In genomic region chr9:137216188-137216965, GRCh38 we compare ENCODE assay signal across 16 cellular contexts. TPM values are rescaled to one million over a fixed set of nuclear protein-coding genes. Genes with fewer than 3 reads are reported as not detected.
A peak's percentile ranks its signal among the peaks of the same experiment; 100 is the strongest.
DNase-seq lines count a peak whose midpoint lies in the region; TF ChIP-seq lines count a peak whose summit lies in the region.
"Had no signal": no experiment of that assay in that cellular context is flagged by ENCODE, and none has a peak within 500 bp of the region (broad histone marks: within the 10 kb centered on the region; RNA-seq: fewer than 3 reads in every experiment).

No MANE protein-coding gene starts in this region.

- H3K4me1 ChIP-seq in skeletal muscle satellite cell (ENCODE audit: control insufficient read depth, insufficient read depth, low read length) (peaks cover 29% of the 10 kb centered on the region), osteoblast (ENCODE audit: insufficient read depth, low read length) (peaks cover 15% of the 10 kb centered on the region)
- H3K4me1 ChIP-seq: psoas muscle had no signal

- peak; percentile 31 for DNase-seq in NCI-H226
- DNase-seq in osteoblast (ENCODE audit: insufficient read length, low spot score, missing footprints): no peak
- DNase-seq in activated effector memory CD4-positive, alpha-beta T cell treated with anti-CD3 and anti-CD28 coated beads, Interleukin-2, amount 50 U/mL, for 16 hours: no peak
- DNase-seq: activated CD4-positive, alpha-beta memory T cell treated with anti-CD3 and anti-CD28 coated beads, Interleukin-2, amount 10 ng/mL, durations not matched to agents 7 days and 5 days; AML-193; caudate nucleus; effector CD8-positive, alpha-beta T cell; GDM1; Karpas-422; NCI-H2171 had no signal

- H2AFZ ChIP-seq in osteoblast (ENCODE audit: low read length): no peak overlapping the region

- H3K27me3 ChIP-seq in skeletal muscle satellite cell (ENCODE audit: control insufficient read depth, insufficient read depth, low read length): no peaks in the 10 kb centered on the region
- H3K27me3 ChIP-seq in osteoblast (ENCODE audit: insufficient read depth, low read length): no peaks in the 10 kb centered on the region

- TF ChIP-seq CTCF in osteoblast (IDR thresholded peaks at IDR 0.05; ENCODE audit: extremely low read depth, low read depth, low read length): no peak

- H3K9ac ChIP-seq in skeletal muscle satellite cell (ENCODE audit: low read depth, low read length): no peak overlapping the region

- no peaks in the 10 kb centered on the region for H3K9me3 ChIP-seq in skeletal muscle satellite cell (replicated peaks; ENCODE audit: low read length)
- H3K9me3 ChIP-seq in osteoblast (ENCODE audit: low read depth, low read length): no peaks in the 10 kb centered on the region
- H3K9me3 ChIP-seq: heart right ventricle, psoas muscle had no signal

- H3K4me3 ChIP-seq in skeletal muscle satellite cell (ENCODE audit: low read length): no peak overlapping the region
- no peak overlapping the region for H3K4me3 ChIP-seq in osteoblast (ENCODE audit: insufficient read depth, low read length)

- peak overlapping the region; percentile 76 for H3K4me2 ChIP-seq in skeletal muscle satellite cell (ENCODE audit: low read length)
- H3K4me2 ChIP-seq in osteoblast (ENCODE audit: insufficient read depth, low read length): no peak overlapping the region

- H4K20me1 ChIP-seq in osteoblast (ENCODE audit: insufficient read depth, low read length): no peaks in the 10 kb centered on the region

- H3K36me3 ChIP-seq in skeletal muscle satellite cell (ENCODE audit: insufficient read depth, low read length): peaks cover 5% of the 10 kb centered on the region
- no peaks in the 10 kb centered on the region for H3K36me3 ChIP-seq in osteoblast (ENCODE audit: insufficient read depth, low read length)

- no peaks in the 10 kb centered on the region for H3K79me2 ChIP-seq in osteoblast (ENCODE audit: insufficient read depth, low read length)

- no peak overlapping the region for H3K27ac ChIP-seq in osteoblast (ENCODE audit: low read depth, low read length)
- H3K27ac ChIP-seq: psoas muscle had no signal

RNA-seq across cellular contexts. Expression of gene RNF208, which starts 5.7 kb away (rescaled TPM):
- under 0.01 and 0.22 TPM in 2 replicates for total RNA-seq in skeletal muscle satellite cell (2012; rRNA removed)
- 0.29 TPM in 1 of 2 replicates, not detected in the other for total RNA-seq in osteoblast
- total RNA-seq: RPMI7951 had no signal

RNA-seq across cellular contexts. Expression of gene CYSRT1, which starts 8.6 kb away (rescaled TPM):
- 0.22 and 1.0 TPM in 2 replicates for total RNA-seq in skeletal muscle satellite cell (2012; rRNA removed)
- total RNA-seq in osteoblast: 1.1 and 1.5 TPM in 2 replicates

RNA-seq across cellular contexts. Expression of gene NDOR1, which starts 10.9 kb away (rescaled TPM):
- total RNA-seq in skeletal muscle satellite cell (2012; rRNA removed): 6.8 and 7.4 TPM in 2 replicates
- total RNA-seq in osteoblast: 5.0 and 6.2 TPM in 2 replicates

RNA-seq across cellular contexts. Expression of gene RNF224, which starts 10.9 kb away (rescaled TPM):
- not detected in 2 replicates for total RNA-seq in skeletal muscle satellite cell (2012; rRNA removed)
- total RNA-seq in osteoblast: under 0.01 TPM in 1 of 2 replicates, not detected in the other
- total RNA-seq: H1; natural killer cell treated with Interleukin-12 subunit alpha and Interleukin-12 subunit beta and Interleukin-15 and Interleukin-18, amount 100 ng/mL, for 72 hours; psoas muscle; RPMI7951 had no signal

RNA-seq across cellular contexts. Expression of gene TMEM203, which starts 10.9 kb away (rescaled TPM):
- total RNA-seq in skeletal muscle satellite cell (2012; rRNA removed): 29.9 and 31.5 TPM in 2 replicates
- total RNA-seq in osteoblast: 35.4 and 36.9 TPM in 2 replicates
